13 cellular contexts compared by ENCODE assay signal in genomic region chr3:153767601-153768558, GRCh38.
DNase-seq lines count a peak whose midpoint lies in the region; ATAC-seq and TF ChIP-seq lines count a peak whose summit lies in the region.
"Had no signal": no experiment of that assay in that cellular context is flagged by ENCODE, and none has a peak within 500 bp of the region (broad histone marks: within the 10 kb centered on the region; RNA-seq: fewer than 3 reads in every experiment).

No MANE protein-coding gene starts in this region.

- TF ChIP-seq CTCF in gastroesophageal sphincter (IDR thresholded peaks at IDR 0.05), result no peak
- no peak for TF ChIP-seq CTCF in endothelial cell (IDR thresholded peaks at IDR 0.05; ENCODE audit: unreplicated experiment)

- no peak overlapping the region for H3K4me3 ChIP-seq in gastroesophageal sphincter
- H3K4me3 ChIP-seq: breast epithelium, tibial artery had no signal

- H3K9me3 ChIP-seq in gastroesophageal sphincter, result peaks cover 0 to 9% (median 0%) of the 10 kb centered on the region in 3 donors

- no peak overlapping the region for H3K27ac Mint-ChIP-seq in endothelial cell (ENCODE audit: unreplicated experiment)
- H3K27ac Mint-ChIP-seq: IgD-negative memory B cell had no signal

- DNase-seq in GDM1 (lab: John Stamatoyannopoulos, UW) (peak; percentile 18), endothelial cell (ENCODE audit: low spot score) (no peak)
- DNase-seq: GOT3, NCI-H1417 treated with DMSO at 0.1 percent for 48 hours, tibial artery had no signal

- H3K9me3 Mint-ChIP-seq in endothelial cell (ENCODE audit: unreplicated experiment), result peaks cover 6% of the 10 kb centered on the region

- ATAC-seq in GM19397 (IDR thresholded peaks at IDR 0.05; ENCODE audit: unreplicated experiment), result peak; percentile 12
- peak; percentile 16 for ATAC-seq in HG03342 (IDR thresholded peaks at IDR 0.05; ENCODE audit: unreplicated experiment)
- ATAC-seq in gastroesophageal sphincter, result peak; percentile 28
- no peak for ATAC-seq in HG03378 (IDR thresholded peaks at IDR 0.05; ENCODE audit: unreplicated experiment)
- no peak for ATAC-seq in esophagus mucosa
- ATAC-seq in HG02973 (IDR thresholded peaks at IDR 0.05; ENCODE audit: unreplicated experiment), result no peak

- H3K27me3 Mint-ChIP-seq in endothelial cell (ENCODE audit: unreplicated experiment), result no peaks in the 10 kb centered on the region
- H3K27me3 Mint-ChIP-seq: IgD-negative memory B cell had no signal

- no peak for TF ChIP-seq POLR2A in gastroesophageal sphincter (IDR thresholded peaks at IDR 0.05)

- H3K27ac ChIP-seq in gastroesophageal sphincter, result no peak overlapping the region
- H3K27ac ChIP-seq: breast epithelium, tibial artery had no signal

- WGBS in gastroesophageal sphincter (ENCODE audit: low coverage in 1 of 2), 2 donors, result 81 to 92% methylated on average over 4 to 6 of the region's 9 CpGs

- no peaks in the 10 kb centered on the region for H3K4me1 Mint-ChIP-seq in endothelial cell (ENCODE audit: unreplicated experiment)

- H3K36me3 ChIP-seq in gastroesophageal sphincter, result no peaks in the 10 kb centered on the region
- H3K36me3 ChIP-seq: breast epithelium, tibial artery had no signal

- H3K4me1 ChIP-seq in gastroesophageal sphincter, result no peaks in the 10 kb centered on the region
- H3K4me1 ChIP-seq: breast epithelium had no signal

- H3K4me3 Mint-ChIP-seq in endothelial cell (ENCODE audit: unreplicated experiment), result no peak overlapping the region
- H3K4me3 Mint-ChIP-seq: IgD-negative memory B cell had no signal

- TF ChIP-seq EP300 in gastroesophageal sphincter (IDR thresholded peaks at IDR 0.05), result no peak

- H3K27me3 ChIP-seq in gastroesophageal sphincter, result no peaks in the 10 kb centered on the region
- H3K27me3 ChIP-seq: breast epithelium, tibial artery had no signal

- H3K36me3 Mint-ChIP-seq in endothelial cell (ENCODE audit: low read depth, unreplicated experiment), result no peaks in the 10 kb centered on the region
- H3K36me3 Mint-ChIP-seq: IgD-negative memory B cell had no signal

Comparison
In these comparisons a context has a peak if more than half of its experiments do, and no peak if none do; other contexts are left out.
1. ATAC-seq: peak in GM19397 (single experiment), HG03342 (single experiment) and gastroesophageal sphincter (single experiment); none in HG03378 (single experiment), esophagus mucosa (single experiment) and HG02973 (single experiment).